ENCODE assay signal across 35 cellular contexts in the genomic region with DNA sequence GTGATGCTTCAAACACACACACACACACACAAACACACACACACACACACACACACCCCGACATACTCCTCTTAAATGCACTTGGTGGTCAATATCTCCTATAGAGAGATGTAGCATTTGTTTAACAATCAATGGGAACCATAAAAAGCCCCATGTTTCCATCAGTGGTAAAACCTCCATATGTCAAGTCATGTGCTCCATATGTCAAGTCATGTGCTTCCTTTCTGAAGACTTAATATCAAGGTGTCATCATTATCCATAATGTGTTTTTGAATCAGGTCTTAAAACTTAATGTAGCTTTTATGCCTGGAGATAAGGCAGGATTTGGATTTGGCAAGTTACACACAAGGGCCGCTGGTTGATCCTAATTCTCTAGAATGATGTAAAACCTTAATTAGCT. TPM values are rescaled to one million over a fixed set of nuclear protein-coding genes. Genes with fewer than 3 reads are reported as not detected.
"Had no signal": no experiment of that assay in that cellular context is flagged by ENCODE, and none has a peak within 500 bp of the region (broad histone marks: within the 10 kb centered on the region; RNA-seq: fewer than 3 reads in every experiment).

No MANE protein-coding gene starts in this region.

- DNase-seq: activated CD4-positive, alpha-beta memory T cell treated with anti-CD3 and anti-CD28 coated beads for 36 hours; activated CD4-positive, alpha-beta T cell treated with anti-CD3 and anti-CD28 coated beads for 36 hours; activated CD4-positive, alpha-beta T cell treated with anti-CD3 and anti-CD28 coated beads, Interleukin-2, amount 10 ng/mL, durations not matched to agents 24 days and 14 days; activated CD4-positive, CD25-positive, alpha-beta regulatory T cell; activated CD4-positive, CD25-positive, alpha-beta regulatory T cell treated with anti-CD3 and anti-CD28 coated beads, Interleukin-2, amount 50 U/mL, for 72 hours; activated CD8-positive, alpha-beta memory T cell treated with anti-CD3 and anti-CD28 coated beads, Interleukin-2, amount 10 ng/mL, durations not matched to agents 7 days and 5 days; activated CD8-positive, alpha-beta memory T cell treated with anti-CD3 and anti-CD28 coated beads, Interleukin-2, amount 50 U/mL, for 4 hours; activated CD8-positive, alpha-beta T cell treated with anti-CD3 and anti-CD28 coated beads, Interleukin-2, amount 10 ng/mL, durations not matched to agents 7 days and 5 days; activated effector memory CD4-positive, alpha-beta T cell treated with anti-CD3 and anti-CD28 coated beads, Interleukin-2, amount 50 U/mL, for 16 hours; activated naive CD4-positive, alpha-beta T cell treated with anti-CD3 and anti-CD28 coated beads for 36 hours; activated naive CD8-positive, alpha-beta T cell treated with anti-CD3 and anti-CD28 coated beads for 36 hours; activated naive CD8-positive, alpha-beta T cell treated with anti-CD3 and anti-CD28 coated beads, Interleukin-2, amount 50 U/mL, for 24 hours; activated T-cell treated with anti-CD3 and anti-CD28 coated beads, Interleukin-2, amount 50 U/mL, for 1 hour; activated T-cell treated with anti-CD3 and anti-CD28 coated beads, Interleukin-2, amount 50 U/mL, for 48 hours; adrenal gland; body of pancreas; caudate nucleus; cortex of kidney; dermis blood vessel endothelial cell; effector CD4-positive, alpha-beta T cell; effector memory CD8-positive, alpha-beta T cell; erythroblast; foreskin keratinocyte; gastrocnemius medialis; heart right ventricle; T-helper 1 cell; T-helper 17 cell; T1000 had no signal

- H3K4me1 Mint-ChIP-seq: activated CD4-positive, alpha-beta T cell treated with anti-CD3 and anti-CD28 coated beads for 36 hours; activated CD4-positive, alpha-beta T cell treated with anti-CD3 and anti-CD28 coated beads, Interleukin-2, amount 10 ng/mL, durations not matched to agents 24 days and 14 days; activated CD8-positive, alpha-beta memory T cell treated with anti-CD3 and anti-CD28 coated beads, Interleukin-2, amount 10 ng/mL, durations not matched to agents 7 days and 5 days; activated naive CD4-positive, alpha-beta T cell treated with anti-CD3 and anti-CD28 coated beads, Interleukin-2, amount 50 U/mL, for 24 hours; activated naive CD8-positive, alpha-beta T cell treated with anti-CD3 and anti-CD28 coated beads for 36 hours; activated naive CD8-positive, alpha-beta T cell treated with anti-CD3 and anti-CD28 coated beads, Interleukin-2, amount 50 U/mL, for 24 hours; T-helper 17 cell had no signal

- H3K36me3 Mint-ChIP-seq: activated CD4-positive, alpha-beta memory T cell treated with anti-CD3 and anti-CD28 coated beads for 36 hours; activated CD8-positive, alpha-beta memory T cell treated with anti-CD3 and anti-CD28 coated beads, Interleukin-2, amount 10 ng/mL, durations not matched to agents 7 days and 5 days; activated naive CD4-positive, alpha-beta T cell treated with anti-CD3 and anti-CD28 coated beads, Interleukin-2, amount 50 U/mL, for 24 hours; activated naive CD8-positive, alpha-beta T cell treated with anti-CD3 and anti-CD28 coated beads for 36 hours had no signal

- H3K4me1 ChIP-seq: adrenal gland, body of pancreas, esophagus muscularis mucosa, foreskin keratinocyte, gastrocnemius medialis, heart right ventricle had no signal

- H3K9me3 ChIP-seq: adrenal gland, body of pancreas, esophagus muscularis mucosa, gastrocnemius medialis, heart right ventricle had no signal

- H3K9me3 Mint-ChIP-seq: activated CD4-positive, alpha-beta memory T cell treated with anti-CD3 and anti-CD28 coated beads for 36 hours; activated CD4-positive, alpha-beta T cell treated with anti-CD3 and anti-CD28 coated beads, Interleukin-2, amount 10 ng/mL, durations not matched to agents 24 days and 14 days; activated naive CD4-positive, alpha-beta T cell treated with anti-CD3 and anti-CD28 coated beads for 36 hours; activated naive CD4-positive, alpha-beta T cell treated with anti-CD3 and anti-CD28 coated beads, Interleukin-2, amount 50 U/mL, for 24 hours; activated naive CD8-positive, alpha-beta T cell treated with anti-CD3 and anti-CD28 coated beads for 36 hours; activated naive CD8-positive, alpha-beta T cell treated with anti-CD3 and anti-CD28 coated beads, Interleukin-2, amount 50 U/mL, for 24 hours; activated T-helper 1 cell treated with anti-CD3 and anti-CD28 coated beads, Interleukin-12 subunit alpha, Interleukin-12 subunit beta, Interleukin-2, Interleukin-4 antibody, amounts not matched to agents 30 ng/mL and 10 ng/mL and 1 ng/mL, durations not matched to agents 14 hours and 24 hours and 36 hours; activated T-helper 2 cell treated with anti-CD3 and anti-CD28 coated beads, Interferon-gamma antibody, Interleukin-2, Interleukin-4, amounts not matched to agents 10 μg/mL and 5 μg/mL and 100 μg/mL, durations not matched to agents 14 hours and 24 hours and 36 hours; effector memory CD8-positive, alpha-beta T cell; T-helper 2 cell treated with Interferon-gamma antibody and Interleukin-4, amounts not matched to agents 5 μg/mL and 100 μg/mL, for 36 hours had no signal

- ATAC-seq: activated CD4-positive, alpha-beta T cell treated with anti-CD3 and anti-CD28 coated beads for 36 hours; activated CD8-positive, alpha-beta memory T cell treated with anti-CD3 and anti-CD28 coated beads, Interleukin-2, amount 10 ng/mL, durations not matched to agents 7 days and 5 days; activated CD8-positive, alpha-beta T cell treated with anti-CD3 and anti-CD28 coated beads, Interleukin-2, amount 10 ng/mL, durations not matched to agents 7 days and 5 days; activated naive CD8-positive, alpha-beta T cell treated with anti-CD3 and anti-CD28 coated beads, Interleukin-2, amount 50 U/mL, for 24 hours; body of pancreas; effector memory CD8-positive, alpha-beta T cell; foreskin keratinocyte; gastrocnemius medialis; heart right ventricle; T-helper 17 cell had no signal

- H3K4me3 Mint-ChIP-seq: activated CD4-positive, alpha-beta memory T cell treated with anti-CD3 and anti-CD28 coated beads for 36 hours; activated CD4-positive, alpha-beta T cell treated with anti-CD3 and anti-CD28 coated beads for 36 hours; activated CD4-positive, alpha-beta T cell treated with anti-CD3 and anti-CD28 coated beads, Interleukin-2, amount 10 ng/mL, durations not matched to agents 24 days and 14 days; activated CD8-positive, alpha-beta memory T cell treated with anti-CD3 and anti-CD28 coated beads, Interleukin-2, amount 10 ng/mL, durations not matched to agents 7 days and 5 days; activated CD8-positive, alpha-beta T cell treated with anti-CD3 and anti-CD28 coated beads, Interleukin-2, amount 10 ng/mL, durations not matched to agents 7 days and 5 days; activated naive CD4-positive, alpha-beta T cell treated with anti-CD3 and anti-CD28 coated beads for 36 hours; activated naive CD4-positive, alpha-beta T cell treated with anti-CD3 and anti-CD28 coated beads, Interleukin-2, amount 50 U/mL, for 24 hours; activated naive CD8-positive, alpha-beta T cell treated with anti-CD3 and anti-CD28 coated beads for 36 hours; activated naive CD8-positive, alpha-beta T cell treated with anti-CD3 and anti-CD28 coated beads, Interleukin-2, amount 50 U/mL, for 24 hours; activated T-helper 1 cell treated with anti-CD3 and anti-CD28 coated beads, Interleukin-12 subunit alpha, Interleukin-12 subunit beta, Interleukin-2, Interleukin-4 antibody, amounts not matched to agents 30 ng/mL and 10 ng/mL and 1 ng/mL, durations not matched to agents 14 hours and 24 hours and 36 hours; effector memory CD8-positive, alpha-beta T cell; T-helper 17 cell; T-helper 2 cell treated with Interferon-gamma antibody and Interleukin-4, amounts not matched to agents 5 μg/mL and 100 μg/mL, for 36 hours had no signal

- H3K27ac ChIP-seq: adrenal gland, body of pancreas, esophagus muscularis mucosa, foreskin keratinocyte, gastrocnemius medialis, heart right ventricle had no signal

- H3K27ac Mint-ChIP-seq: activated CD4-positive, alpha-beta memory T cell treated with anti-CD3 and anti-CD28 coated beads for 36 hours; activated CD4-positive, alpha-beta T cell treated with anti-CD3 and anti-CD28 coated beads for 36 hours; activated CD4-positive, alpha-beta T cell treated with anti-CD3 and anti-CD28 coated beads, Interleukin-2, amount 10 ng/mL, durations not matched to agents 24 days and 14 days; activated CD8-positive, alpha-beta memory T cell treated with anti-CD3 and anti-CD28 coated beads, Interleukin-2, amount 10 ng/mL, durations not matched to agents 7 days and 5 days; activated CD8-positive, alpha-beta T cell treated with anti-CD3 and anti-CD28 coated beads, Interleukin-2, amount 10 ng/mL, durations not matched to agents 7 days and 5 days; activated naive CD4-positive, alpha-beta T cell treated with anti-CD3 and anti-CD28 coated beads for 36 hours; activated naive CD4-positive, alpha-beta T cell treated with anti-CD3 and anti-CD28 coated beads, Interleukin-2, amount 50 U/mL, for 24 hours; activated naive CD8-positive, alpha-beta T cell treated with anti-CD3 and anti-CD28 coated beads for 36 hours; activated naive CD8-positive, alpha-beta T cell treated with anti-CD3 and anti-CD28 coated beads, Interleukin-2, amount 50 U/mL, for 24 hours; activated T-helper 1 cell treated with anti-CD3 and anti-CD28 coated beads, Interleukin-12 subunit alpha, Interleukin-12 subunit beta, Interleukin-2, Interleukin-4 antibody, amounts not matched to agents 30 ng/mL and 10 ng/mL and 1 ng/mL, durations not matched to agents 14 hours and 24 hours and 36 hours; activated T-helper 2 cell treated with anti-CD3 and anti-CD28 coated beads, Interferon-gamma antibody, Interleukin-2, Interleukin-4, amounts not matched to agents 10 μg/mL and 5 μg/mL and 100 μg/mL, durations not matched to agents 14 hours and 24 hours and 36 hours; effector memory CD8-positive, alpha-beta T cell; T-helper 17 cell; T-helper 2 cell treated with Interferon-gamma antibody and Interleukin-4, amounts not matched to agents 5 μg/mL and 100 μg/mL, for 36 hours had no signal

- FAIRE-seq: colon had no signal

- H3K4me3 ChIP-seq: adrenal gland, body of pancreas, esophagus muscularis mucosa, gastrocnemius medialis, heart right ventricle had no signal

- H3K27me3 ChIP-seq: adrenal gland, body of pancreas had no signal

- H3K36me3 ChIP-seq: adrenal gland, esophagus muscularis mucosa, gastrocnemius medialis, heart right ventricle had no signal

RNA-seq across cellular contexts. Expression of a gene that starts 26.6 kb away (rescaled TPM):
- total RNA-seq: activated CD4-positive, alpha-beta memory T cell treated with anti-CD3 and anti-CD28 coated beads for 36 hours; activated CD4-positive, alpha-beta T cell treated with anti-CD3 and anti-CD28 coated beads for 36 hours; activated CD4-positive, alpha-beta T cell treated with anti-CD3 and anti-CD28 coated beads, Interleukin-2, amount 10 ng/mL, durations not matched to agents 24 days and 14 days; activated CD8-positive, alpha-beta memory T cell treated with anti-CD3 and anti-CD28 coated beads for 36 hours; activated CD8-positive, alpha-beta memory T cell treated with anti-CD3 and anti-CD28 coated beads, Interleukin-2, amount 10 ng/mL, durations not matched to agents 7 days and 5 days; activated CD8-positive, alpha-beta T cell treated with anti-CD3 and anti-CD28 coated beads, Interleukin-2, amount 10 ng/mL, durations not matched to agents 7 days and 5 days; activated naive CD4-positive, alpha-beta T cell treated with anti-CD3 and anti-CD28 coated beads for 36 hours; activated naive CD8-positive, alpha-beta T cell treated with anti-CD3 and anti-CD28 coated beads for 36 hours; activated T-helper 1 cell treated with anti-CD3 and anti-CD28 coated beads, Interleukin-12 subunit alpha, Interleukin-12 subunit beta, Interleukin-2, Interleukin-4 antibody, amounts not matched to agents 30 ng/mL and 10 ng/mL and 1 ng/mL, durations not matched to agents 14 hours and 24 hours and 36 hours; activated T-helper 2 cell treated with anti-CD3 and anti-CD28 coated beads, Interferon-gamma antibody, Interleukin-2, Interleukin-4, amounts not matched to agents 10 μg/mL and 5 μg/mL and 100 μg/mL, durations not matched to agents 14 hours and 24 hours and 36 hours; dermis blood vessel endothelial cell; foreskin keratinocyte; gastrocnemius medialis; T-helper 17 cell had no signal
